14 cellular contexts compared by ENCODE assay signal in genomic region chr18:31267823-31268481, GRCh38. TPM values are rescaled to one million over a fixed set of nuclear protein-coding genes. Genes with fewer than 3 reads are reported as not detected.
DNase-seq lines count a peak whose midpoint lies in the region; ATAC-seq, FAIRE-seq and TF ChIP-seq lines count a peak whose summit lies in the region.
"Had no signal": no experiment of that assay in that cellular context is flagged by ENCODE, and none has a peak within 500 bp of the region (broad histone marks: within the 10 kb centered on the region; RNA-seq: fewer than 3 reads in every experiment).

No MANE protein-coding gene starts in this region.

- H3K4me1 ChIP-seq in thyroid gland (no peaks in the 10 kb centered on the region), kidney (ENCODE audit: control insufficient read depth in 1 of 2, insufficient read depth in 1 of 2, low read depth in 1 of 2, low read length in 2 of 2) (no peaks in the 10 kb centered on the region), BE2C (no peaks in the 10 kb centered on the region)
- H3K4me1 ChIP-seq: adrenal gland had no signal

- intact Hi-C loops in thyroid gland (cut with DNase I): no loop called here
- intact Hi-C loops in kidney (cut with DNase I): no loop called here

- no peak for DNase-seq in activated naive CD8-positive, alpha-beta T cell treated with anti-CD3 and anti-CD28 coated beads, Interleukin-2, amount 50 U/mL, for 24 hours
- no peak for DNase-seq in activated naive CD8-positive, alpha-beta T cell treated with anti-CD3 and anti-CD28 coated beads for 36 hours
- DNase-seq in thyroid gland (no peak), HCEC 1CT (no peak), kidney (no peak), BE2C (no peak)
- DNase-seq: activated CD8-positive, alpha-beta memory T cell treated with anti-CD3 and anti-CD28 coated beads for 24 hours; adrenal gland; DMS79 treated with DMSO at 0.1 percent for 48 hours; H9 had no signal

- H3K36me3 ChIP-seq in thyroid gland: no peaks in the 10 kb centered on the region
- no peaks in the 10 kb centered on the region for H3K36me3 ChIP-seq in kidney (ENCODE audit: control insufficient read depth in 1 of 2, insufficient read depth in 2 of 2, low read length in 2 of 2)
- H3K36me3 ChIP-seq in BE2C: no peaks in the 10 kb centered on the region
- H3K36me3 ChIP-seq: adrenal gland had no signal

- peaks cover 9% of the 10 kb centered on the region for H3K4me1 Mint-ChIP-seq in activated naive CD8-positive, alpha-beta T cell treated with anti-CD3 and anti-CD28 coated beads, Interleukin-2, amount 50 U/mL, for 24 hours
- H3K4me1 Mint-ChIP-seq in activated naive CD8-positive, alpha-beta T cell treated with anti-CD3 and anti-CD28 coated beads for 36 hours: no peaks in the 10 kb centered on the region

- no peak overlapping the region for H3K9ac ChIP-seq in kidney (ENCODE audit: low read length in 2 of 2)

- no peak overlapping the region for H3K4me3 Mint-ChIP-seq in activated naive CD8-positive, alpha-beta T cell treated with anti-CD3 and anti-CD28 coated beads, Interleukin-2, amount 50 U/mL, for 24 hours
- no peak overlapping the region for H3K4me3 Mint-ChIP-seq in activated naive CD8-positive, alpha-beta T cell treated with anti-CD3 and anti-CD28 coated beads for 36 hours
- H3K4me3 Mint-ChIP-seq: H9; natural killer cell treated with Interleukin-12 subunit alpha and Interleukin-12 subunit beta and Interleukin-15 and Interleukin-18, amount 100 ng/mL, for 72 hours had no signal

- FAIRE-seq in kidney (lab: Jason Lieb, UNC): no peak

- no peaks in the 10 kb centered on the region for H3K27me3 ChIP-seq in thyroid gland
- no peaks in the 10 kb centered on the region for H3K27me3 ChIP-seq in BE2C
- H3K27me3 ChIP-seq: adrenal gland had no signal

- no peaks in the 10 kb centered on the region for H3K36me3 Mint-ChIP-seq in activated naive CD8-positive, alpha-beta T cell treated with anti-CD3 and anti-CD28 coated beads, Interleukin-2, amount 50 U/mL, for 24 hours (ENCODE audit: low read depth)
- H3K36me3 Mint-ChIP-seq in activated naive CD8-positive, alpha-beta T cell treated with anti-CD3 and anti-CD28 coated beads for 36 hours: no peaks in the 10 kb centered on the region
- H3K36me3 Mint-ChIP-seq: natural killer cell treated with Interleukin-12 subunit alpha and Interleukin-12 subunit beta and Interleukin-15 and Interleukin-18, amount 100 ng/mL, for 72 hours had no signal

- H3K27me3 Mint-ChIP-seq in activated naive CD8-positive, alpha-beta T cell treated with anti-CD3 and anti-CD28 coated beads, Interleukin-2, amount 50 U/mL, for 24 hours: no peaks in the 10 kb centered on the region
- no peaks in the 10 kb centered on the region for H3K27me3 Mint-ChIP-seq in activated naive CD8-positive, alpha-beta T cell treated with anti-CD3 and anti-CD28 coated beads for 36 hours
- H3K27me3 Mint-ChIP-seq: natural killer cell treated with Interleukin-12 subunit alpha and Interleukin-12 subunit beta and Interleukin-15 and Interleukin-18, amount 100 ng/mL, for 72 hours had no signal

- H3K27ac ChIP-seq in thyroid gland (no peak overlapping the region), kidney (ENCODE audit: low read depth in 2 of 2, low read length in 2 of 2) (no peak overlapping the region)
- H3K27ac ChIP-seq: adrenal gland had no signal

- H3K27ac Mint-ChIP-seq in activated naive CD8-positive, alpha-beta T cell treated with anti-CD3 and anti-CD28 coated beads, Interleukin-2, amount 50 U/mL, for 24 hours: no peak overlapping the region
- H3K27ac Mint-ChIP-seq in activated naive CD8-positive, alpha-beta T cell treated with anti-CD3 and anti-CD28 coated beads for 36 hours: no peak overlapping the region
- H3K27ac Mint-ChIP-seq: H9; natural killer cell treated with Interleukin-12 subunit alpha and Interleukin-12 subunit beta and Interleukin-15 and Interleukin-18, amount 100 ng/mL, for 72 hours had no signal

- no peaks in the 10 kb centered on the region for H3K9me3 ChIP-seq in thyroid gland
- no peaks in the 10 kb centered on the region for H3K9me3 ChIP-seq in kidney (ENCODE audit: control insufficient read depth in 1 of 2, low read length in 2 of 2)
- no peaks in the 10 kb centered on the region for H3K9me3 ChIP-seq in BE2C
- H3K9me3 ChIP-seq: adrenal gland had no signal

- 58 to 68% methylated on average over 2 of the region's 2 CpGs for whole genome bisulfite sequencing in thyroid gland, 2 donors

- no peak for TF ChIP-seq POLR2A in thyroid gland (IDR thresholded peaks at IDR 0.05)

- peaks cover 2% of the 10 kb centered on the region for H3K9me3 Mint-ChIP-seq in activated naive CD8-positive, alpha-beta T cell treated with anti-CD3 and anti-CD28 coated beads, Interleukin-2, amount 50 U/mL, for 24 hours
- H3K9me3 Mint-ChIP-seq in activated naive CD8-positive, alpha-beta T cell treated with anti-CD3 and anti-CD28 coated beads for 36 hours: no peaks in the 10 kb centered on the region
- H3K9me3 Mint-ChIP-seq: H9 had no signal

- peak; percentile 61 for ATAC-seq in activated naive CD8-positive, alpha-beta T cell treated with anti-CD3 and anti-CD28 coated beads, Interleukin-2, amount 50 U/mL, for 24 hours
- ATAC-seq in HG02571 (IDR thresholded peaks at IDR 0.05; ENCODE audit: unreplicated experiment) (peak; percentile 65), HG03442 (IDR thresholded peaks at IDR 0.05; ENCODE audit: unreplicated experiment) (peak; percentile 86)
- ATAC-seq: natural killer cell treated with Interleukin-12 subunit alpha and Interleukin-12 subunit beta and Interleukin-15 and Interleukin-18, amount 100 ng/mL, for 72 hours had no signal

- H3K4me3 ChIP-seq in thyroid gland (replicated peaks in 1 of 3) (no peak overlapping the region), kidney (ENCODE audit: low read length in 2 of 2) (no peak overlapping the region), BE2C (ENCODE audit: low read depth, low read length) (no peak overlapping the region)
- H3K4me3 ChIP-seq: adrenal gland had no signal

- TF ChIP-seq CTCF in thyroid gland (IDR thresholded peaks at IDR 0.05) (no peak), kidney (IDR thresholded peaks at IDR 0.05; ENCODE audit: borderline replicate concordance, extremely low read depth, insufficient read depth) (no peak), BE2C (IDR thresholded peaks at IDR 0.05; ENCODE audit: low read depth, low read length) (no peak)

RNA-seq across cellular contexts. Expression of gene DSG1, which starts 50.0 kb away (rescaled TPM):
- not detected for total RNA-seq in activated naive CD8-positive, alpha-beta T cell treated with anti-CD3 and anti-CD28 coated beads for 36 hours
- total RNA-seq in thyroid gland (not detected), kidney (not detected)
- not detected for polyA plus RNA-seq in kidney (ENCODE audit: insufficient read depth, low read depth, low replicate concordance)
- polyA plus RNA-seq in BE2C (2012; ENCODE audit: insufficient read depth, insufficient read length, low read depth): 0.15 TPM
- total RNA-seq: A172; adrenal gland; H9; natural killer cell treated with Interleukin-12 subunit alpha and Interleukin-12 subunit beta and Interleukin-15 and Interleukin-18, amount 100 ng/mL, for 72 hours had no signal
